8 cellular contexts compared by ENCODE assay signal in the genomic region with DNA sequence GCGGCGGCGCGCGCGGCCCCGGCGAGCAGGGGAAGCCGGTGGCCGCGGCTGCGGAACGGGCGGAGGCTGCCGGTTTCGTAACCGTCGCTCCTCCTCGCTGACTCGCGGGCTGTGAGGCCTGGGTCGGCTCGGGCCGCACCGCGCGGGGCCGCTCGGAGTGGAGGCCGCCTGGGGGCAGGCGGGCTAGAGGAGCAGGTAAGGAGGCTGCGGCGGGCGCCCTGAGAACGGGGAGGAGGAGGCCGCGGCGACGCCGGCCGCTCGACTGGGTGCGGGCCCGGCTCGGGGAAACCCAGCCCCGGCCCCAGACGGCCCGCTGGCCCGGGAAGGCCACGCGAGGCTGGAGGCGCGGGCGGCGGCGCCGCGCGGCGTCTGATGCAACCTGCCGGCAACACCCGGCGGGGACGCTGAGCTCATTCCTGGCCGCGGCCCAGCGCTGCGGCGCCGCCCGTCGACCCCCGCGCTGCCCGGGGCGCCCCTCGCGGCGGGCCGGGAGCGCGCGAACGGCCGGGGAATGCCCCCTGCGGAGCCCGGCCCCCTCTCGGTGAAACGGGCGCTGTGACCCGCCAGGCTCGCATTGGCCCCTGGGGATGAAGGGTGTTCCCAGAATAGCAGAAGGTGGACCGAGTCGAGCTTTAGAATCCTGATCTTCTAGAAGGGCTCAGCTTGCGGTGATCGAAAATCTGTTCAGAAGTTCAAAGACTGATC. TPM values are rescaled to one million over a fixed set of nuclear protein-coding genes. Genes with fewer than 3 reads are reported as not detected.
DNase-seq lines count a peak whose midpoint lies in the region; TF ChIP-seq lines count a peak whose summit lies in the region.

A gene (plus strand): TSS at position 9 of the 705 bp plus-strand sequence. CDS start 5,531 bp downstream, outside the sequence.

- peaks cover 3% of the 10 kb centered on the region; the same call in 1 of the 2 replicates for H3K36me3 ChIP-seq in HAP-1 (replicated peaks)
- H3K36me3 ChIP-seq in liver (ENCODE audit: control insufficient read depth in 4 of 4, insufficient read depth in 3 of 4, low read depth in 1 of 4, low read length in 3 of 4), result no peaks in the 10 kb centered on the region

- H3K9ac ChIP-seq in liver (ENCODE audit: low read depth in 1 of 2, low read length in 2 of 2), result peak within 1 kb of the TSS; percentile 92 to 100

- no peaks in the 10 kb centered on the region for H3K9me3 ChIP-seq in HAP-1
- H3K9me3 ChIP-seq in liver (ENCODE audit: control insufficient read depth in 4 of 4, low read length in 3 of 4), result no peaks in the 10 kb centered on the region

- under 1% methylated on average over 96 of the region's 96 CpGs for WGBS in liver

- peak; percentile 18 for TF ChIP-seq CTCF in liver (IDR thresholded peaks at IDR 0.05; ENCODE audit: low read depth, low read length, missing input control)

- no peaks in the 10 kb centered on the region for H3K27me3 ChIP-seq in HAP-1 (ENCODE audit: low read depth)
- H3K27me3 ChIP-seq in liver (ENCODE audit: control insufficient read depth in 4 of 4, insufficient read depth in 4 of 4, low read length in 3 of 4), result no peaks in the 10 kb centered on the region

- peaks cover 16% of the 10 kb centered on the region for H3K4me1 ChIP-seq in HAP-1
- H3K4me1 ChIP-seq in liver (ENCODE audit: control insufficient read depth in 4 of 4, insufficient read depth in 4 of 4, low read length in 3 of 4), result peaks cover 8 to 50% (median 34%) of the 10 kb centered on the region in 4 donors

- DNase-seq in SKM-1 treated with dmso at 0.1 percent for 144 hours (lab: John Stamatoyannopoulos, UW; ENCODE audit: unreplicated experiment) (peak; percentile 40), SKM-1 (lab: John Stamatoyannopoulos, UW; ENCODE audit: unreplicated experiment) (no peak), HAP-1 (ENCODE audit: low spot score in 2 of 2) (peak; percentile 8 to 66), LoVo (ENCODE audit: low spot score) (peak; percentile 71), UCSD-AML1 (lab: John Stamatoyannopoulos, UW; ENCODE audit: unreplicated experiment) (peak; percentile 72), dedifferentiated amniotic fluid mesenchymal stem cell (ENCODE audit: extremely low spot score) (peak; percentile 66)
- peak; percentile 26 to 40 for DNase-seq in stimulated activated CD8-positive, alpha-beta memory T cell treated with anti-CD3 and anti-CD28 coated beads, Interleukin-15, amount 100 ng/mL, for 48 hours (ENCODE audit: low read depth in 2 of 2)

- in situ Hi-C loops in HAP-1 (cut with MboI; ENCODE audit: low sequenced_read_pairs), result no loop called here

- peak in 1 of 2 donors; percentile 43 for TF ChIP-seq RAD21 in liver (IDR thresholded peaks at IDR 0.05)

- H3K4me3 ChIP-seq in HAP-1, result peak within 1 kb of the TSS; percentile 62
- H3K4me3 ChIP-seq in liver (ENCODE audit: low read depth in 1 of 3, low read length in 3 of 3), result peak within 1 kb of the TSS; percentile 92 to 94 (median 93)

- H3K27ac ChIP-seq in liver (ENCODE audit: low read depth in 1 of 2, low read length in 2 of 2), result peak within 1 kb of the TSS; percentile 92 to 96

TF ChIP-seq in liver, 16 proteins besides CTCF, POLR2A, EP300 and RAD21:
- TF ChIP-seq JUND (IDR thresholded peaks at IDR 0.05), result no peak
- no peak for TF ChIP-seq GABPA (IDR thresholded peaks at IDR 0.05 in 1 of 2, conservative IDR thresholded peaks at IDR 0.05 in 1 of 2)
- TF ChIP-seq SP1 (IDR thresholded peaks at IDR 0.05), result no peak
- no peak for TF ChIP-seq RXRA (IDR thresholded peaks at IDR 0.05)
- TF ChIP-seq YY1 (IDR thresholded peaks at IDR 0.05), result no peak
- TF ChIP-seq, protein P1, sequence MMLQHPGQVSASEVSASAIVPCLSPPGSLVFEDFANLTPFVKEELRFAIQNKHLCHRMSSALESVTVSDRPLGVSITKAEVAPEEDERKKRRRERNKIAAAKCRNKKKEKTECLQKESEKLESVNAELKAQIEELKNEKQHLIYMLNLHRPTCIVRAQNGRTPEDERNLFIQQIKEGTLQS (IDR thresholded peaks at IDR 0.05), result no peak
- TF ChIP-seq, protein P2, sequence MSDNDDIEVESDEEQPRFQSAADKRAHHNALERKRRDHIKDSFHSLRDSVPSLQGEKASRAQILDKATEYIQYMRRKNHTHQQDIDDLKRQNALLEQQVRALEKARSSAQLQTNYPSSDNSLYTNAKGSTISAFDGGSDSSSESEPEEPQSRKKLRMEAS (IDR thresholded peaks at IDR 0.05), result no peak
- TF ChIP-seq, protein P3, sequence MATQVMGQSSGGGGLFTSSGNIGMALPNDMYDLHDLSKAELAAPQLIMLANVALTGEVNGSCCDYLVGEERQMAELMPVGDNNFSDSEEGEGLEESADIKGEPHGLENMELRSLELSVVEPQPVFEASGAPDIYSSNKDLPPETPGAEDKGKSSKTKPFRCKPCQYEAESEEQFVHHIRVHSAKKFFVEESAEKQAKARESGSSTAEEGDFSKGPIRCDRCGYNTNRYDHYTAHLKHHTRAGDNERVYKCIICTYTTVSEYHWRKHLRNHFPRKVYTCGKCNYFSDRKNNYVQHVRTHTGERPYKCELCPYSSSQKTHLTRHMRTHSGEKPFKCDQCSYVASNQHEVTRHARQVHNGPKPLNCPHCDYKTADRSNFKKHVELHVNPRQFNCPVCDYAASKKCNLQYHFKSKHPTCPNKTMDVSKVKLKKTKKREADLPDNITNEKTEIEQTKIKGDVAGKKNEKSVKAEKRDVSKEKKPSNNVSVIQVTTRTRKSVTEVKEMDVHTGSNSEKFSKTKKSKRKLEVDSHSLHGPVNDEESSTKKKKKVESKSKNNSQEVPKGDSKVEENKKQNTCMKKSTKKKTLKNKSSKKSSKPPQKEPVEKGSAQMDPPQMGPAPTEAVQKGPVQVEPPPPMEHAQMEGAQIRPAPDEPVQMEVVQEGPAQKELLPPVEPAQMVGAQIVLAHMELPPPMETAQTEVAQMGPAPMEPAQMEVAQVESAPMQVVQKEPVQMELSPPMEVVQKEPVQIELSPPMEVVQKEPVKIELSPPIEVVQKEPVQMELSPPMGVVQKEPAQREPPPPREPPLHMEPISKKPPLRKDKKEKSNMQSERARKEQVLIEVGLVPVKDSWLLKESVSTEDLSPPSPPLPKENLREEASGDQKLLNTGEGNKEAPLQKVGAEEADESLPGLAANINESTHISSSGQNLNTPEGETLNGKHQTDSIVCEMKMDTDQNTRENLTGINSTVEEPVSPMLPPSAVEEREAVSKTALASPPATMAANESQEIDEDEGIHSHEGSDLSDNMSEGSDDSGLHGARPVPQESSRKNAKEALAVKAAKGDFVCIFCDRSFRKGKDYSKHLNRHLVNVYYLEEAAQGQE (IDR thresholded peaks at IDR 0.05), result peak; percentile 7
- no peak for TF ChIP-seq HNF4A (conservative IDR thresholded peaks at IDR 0.05)
- peak; percentile 25 for TF ChIP-seq TAF1 (conservative IDR thresholded peaks at IDR 0.05)

RNA-seq across cellular contexts. Expression of the gene that starts here (rescaled TPM):
- 10 to 100 TPM; 18.0 to 36.1 TPM for total RNA-seq in liver
- polyA plus RNA-seq in liver, result 10 to 100 TPM; 16.9 to 30.3 TPM
